In the genomic region with DNA sequence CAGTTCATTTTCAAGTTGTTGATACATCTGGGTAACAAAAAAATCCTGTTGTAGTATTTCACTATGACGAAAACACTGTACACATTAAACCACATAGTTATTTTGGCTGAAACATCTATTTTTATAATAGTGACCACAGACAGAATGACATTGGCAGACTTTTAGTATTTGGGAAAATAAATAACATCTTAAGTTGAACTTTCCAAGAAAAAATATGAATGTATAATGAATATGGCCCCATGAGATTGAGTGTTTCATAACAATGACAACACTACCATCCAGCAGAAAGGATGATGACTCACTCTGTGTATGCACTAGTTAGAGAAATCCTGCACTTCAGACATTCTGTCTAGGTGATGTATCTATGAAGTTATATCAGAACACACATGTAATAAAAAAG, we compare ENCODE assay signal across 18 cellular contexts.
A peak's percentile ranks its signal among the peaks of the same experiment; 100 is the strongest.
DNase-seq lines count a peak whose midpoint lies in the region; ATAC-seq and TF ChIP-seq lines count a peak whose summit lies in the region.
"Had no signal": no experiment of that assay in that cellular context is flagged by ENCODE, and none has a peak within 500 bp of the region (broad histone marks: within the 10 kb centered on the region; RNA-seq: fewer than 3 reads in every experiment).

No MANE protein-coding gene starts in this region.

- H3K27me3 Mint-ChIP-seq in mesothelial cell of epicardium (ENCODE audit: low read depth), result no peaks in the 10 kb centered on the region
- H3K27me3 Mint-ChIP-seq: activated B cell treated with CpG ODN at 0.5 μM for 24 hours; CD8-positive, alpha-beta memory T cell had no signal

- TF ChIP-seq POLR2A in NB4 (IDR thresholded peaks at IDR 0.05; ENCODE audit: extremely low read depth, insufficient read length), result no peak

- no peak for ATAC-seq in HG03175 (IDR thresholded peaks at IDR 0.05; ENCODE audit: unreplicated experiment)
- ATAC-seq: body of pancreas; stimulated activated naive CD8-positive, alpha-beta T cell treated with anti-CD3 and anti-CD28 coated beads, Interleukin-15, Interleukin-2, amounts not matched to agents 100 U/mL and 50 U/mL, for 24 hours had no signal

- H3K4me1 Mint-ChIP-seq in mesothelial cell of epicardium, result peaks cover 43% of the 10 kb centered on the region
- H3K4me1 Mint-ChIP-seq: activated B cell treated with CpG ODN at 0.5 μM for 24 hours; CD8-positive, alpha-beta memory T cell had no signal

- H3K4me3 ChIP-seq in NB4 (ENCODE audit: low read depth, low read length), result no peak overlapping the region
- H3K4me3 ChIP-seq: body of pancreas, HAP-1, SJSA1 had no signal

- DNase-seq in DMS53 treated with DMSO at 0.1 percent for 48 hours (lab: John Stamatoyannopoulos, UW; ENCODE audit: unreplicated experiment) (peak; percentile 67), NB4 (ENCODE audit: low read depth) (peak; percentile 16), dermis blood vessel endothelial cell (peak; percentile 24), mesothelial cell of epicardium (ENCODE audit: low spot score in 2 of 2, unreplicated experiment in 2 of 2) (no peak), OCI-M2 (lab: John Stamatoyannopoulos, UW; ENCODE audit: unreplicated experiment) (no peak), NCI-H187 (lab: John Stamatoyannopoulos, UW) (no peak), NOMO-1 treated with DMSO at 0.1 percent for 48 hours (lab: John Stamatoyannopoulos, UW; ENCODE audit: unreplicated experiment) (no peak)
- DNase-seq: activated B cell treated with CpG ODN at 0.5 μM for 24 hours; activated T-cell treated with anti-CD3 and anti-CD28 coated beads, Interleukin-2, amount 50 U/mL, for 1 hour; body of pancreas; CD8-positive, alpha-beta memory T cell; islet precursor cell; Karpas-422; stimulated activated naive CD8-positive, alpha-beta T cell treated with anti-CD3 and anti-CD28 coated beads, Interleukin-15, Interleukin-2, amounts not matched to agents 100 U/mL and 50 U/mL, for 24 hours had no signal

- H3K9me3 Mint-ChIP-seq in mesothelial cell of epicardium, result no peaks in the 10 kb centered on the region
- H3K9me3 Mint-ChIP-seq: activated B cell treated with CpG ODN at 0.5 μM for 24 hours, neural crest cell had no signal

- peaks cover 16% of the 10 kb centered on the region for H3K36me3 Mint-ChIP-seq in mesothelial cell of epicardium
- H3K36me3 Mint-ChIP-seq: CD8-positive, alpha-beta memory T cell had no signal

- peak overlapping the region; percentile 34 for H3K27ac Mint-ChIP-seq in mesothelial cell of epicardium
- H3K27ac Mint-ChIP-seq: activated B cell treated with CpG ODN at 0.5 μM for 24 hours; CD8-positive, alpha-beta memory T cell had no signal

- TF ChIP-seq CTCF in NB4 (IDR thresholded peaks at IDR 0.05; ENCODE audit: low read depth, low read length) (no peak), mesothelial cell of epicardium (IDR thresholded peaks at IDR 0.05; ENCODE audit: unreplicated experiment) (no peak)

- H3K4me3 Mint-ChIP-seq in mesothelial cell of epicardium, result no peak overlapping the region
- H3K4me3 Mint-ChIP-seq: activated B cell treated with CpG ODN at 0.5 μM for 24 hours; CD8-positive, alpha-beta memory T cell; neural crest cell had no signal

Comparison
In these comparisons a context has a peak if more than half of its experiments do, and no peak if none do; other contexts are left out.
1. DNase-seq: peak in DMS53 treated with DMSO at 0.1 percent for 48 hours (single experiment), NB4 (single experiment) and dermis blood vessel endothelial cell (single experiment); none in mesothelial cell of epicardium (0 of 2), OCI-M2 (single experiment), NCI-H187 (0 of 2) and NOMO-1 treated with DMSO at 0.1 percent for 48 hours (single experiment).